Comparison of ENCODE assay signal across 9 cellular contexts in the genomic region with DNA sequence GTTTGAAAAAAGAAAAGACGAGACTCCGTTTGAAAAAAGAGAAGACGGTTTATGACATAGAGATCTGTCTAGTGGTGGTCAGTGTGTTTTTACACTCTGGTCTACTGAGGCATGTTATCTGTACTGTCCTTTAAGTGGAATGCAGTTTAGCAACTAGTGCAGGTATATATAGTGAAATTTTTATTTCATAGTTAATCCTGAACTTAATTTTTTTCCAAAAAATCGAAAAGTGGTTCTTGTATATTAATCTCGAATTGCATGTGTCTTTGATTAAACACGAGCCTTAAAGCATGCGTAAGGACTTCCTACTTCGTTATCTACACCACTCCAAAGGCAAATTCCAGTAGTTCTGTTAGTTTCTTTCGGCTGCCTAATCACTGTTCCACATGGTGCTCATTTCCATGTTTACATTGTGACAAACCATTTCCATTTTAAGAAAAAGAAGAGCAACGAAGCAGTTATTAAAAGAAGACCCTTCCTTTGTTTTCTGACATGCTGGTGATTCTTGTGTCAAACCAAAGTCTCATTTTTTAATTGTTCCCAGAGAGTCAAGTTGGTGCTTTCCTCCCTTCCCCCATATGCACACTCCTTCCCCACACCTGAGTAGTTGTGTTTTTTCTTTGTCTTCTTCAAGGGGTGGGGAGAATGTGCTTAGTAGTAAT. TPM values are rescaled to one million over a fixed set of nuclear protein-coding genes. Genes with fewer than 3 reads are reported as not detected.
DNase-seq lines count a peak whose midpoint lies in the region; ATAC-seq and TF ChIP-seq lines count a peak whose summit lies in the region.
"Had no signal": no experiment of that assay in that cellular context is flagged by ENCODE, and none has a peak within 500 bp of the region (broad histone marks: within the 10 kb centered on the region; RNA-seq: fewer than 3 reads in every experiment).

No MANE protein-coding gene starts in this region.

- H3K4me3 Mint-ChIP-seq in activated CD4-positive, alpha-beta T cell treated with anti-CD3 and anti-CD28 coated beads, Interleukin-2, amount 10 ng/mL, durations not matched to agents 7 days and 5 days: peak overlapping the region; percentile 79
- peak overlapping the region; percentile 83 for H3K4me3 Mint-ChIP-seq in stimulated activated effector memory CD8-positive, alpha-beta T cell treated with anti-CD3 and anti-CD28 coated beads, Interleukin-12 subunit alpha, Interleukin-12 subunit beta, amount 100 ng/mL, for 72 hours

- H3K4me3 ChIP-seq in fibroblast of mammary gland (ENCODE audit: control insufficient read depth, low read depth, low read length): peak overlapping the region; percentile 13

- H3K27ac ChIP-seq in VCaP: peak overlapping the region; percentile 92

- TF ChIP-seq CTCF in VCaP (conservative IDR thresholded peaks at IDR 0.05) (no peak), fibroblast of mammary gland (conservative IDR thresholded peaks at IDR 0.05; ENCODE audit: control insufficient read depth, insufficient read depth, low read depth, low read length) (no peak)

- H3K27me3 Mint-ChIP-seq in activated CD4-positive, alpha-beta T cell treated with anti-CD3 and anti-CD28 coated beads, Interleukin-2, amount 10 ng/mL, durations not matched to agents 7 days and 5 days: peaks cover 25% of the 10 kb centered on the region

- peaks cover 28% of the 10 kb centered on the region for H3K4me1 Mint-ChIP-seq in activated CD4-positive, alpha-beta T cell treated with anti-CD3 and anti-CD28 coated beads, Interleukin-2, amount 10 ng/mL, durations not matched to agents 7 days and 5 days
- peaks cover 45% of the 10 kb centered on the region for H3K4me1 Mint-ChIP-seq in stimulated activated effector memory CD8-positive, alpha-beta T cell treated with anti-CD3 and anti-CD28 coated beads, Interleukin-12 subunit alpha, Interleukin-12 subunit beta, amount 100 ng/mL, for 72 hours

- no peak for DNase-seq in activated CD4-positive, alpha-beta T cell treated with anti-CD3 and anti-CD28 coated beads, Interleukin-2, amount 10 ng/mL, durations not matched to agents 7 days and 5 days
- DNase-seq in activated CD4-positive, alpha-beta T cell treated with anti-CD3 and anti-CD28 coated beads for 4 hours: no peak
- DNase-seq in fibroblast of mammary gland (ENCODE audit: low read depth) (peak; percentile 55), NCI-H2029 treated with DMSO at 0.1 percent for 48 hours (lab: John Stamatoyannopoulos, UW) (no peak)
- no peak for DNase-seq in stimulated activated effector memory CD8-positive, alpha-beta T cell treated with anti-CD3 and anti-CD28 coated beads, Interleukin-12 subunit alpha, Interleukin-12 subunit beta, amount 100 ng/mL, for 72 hours (ENCODE audit: low spot score in 2 of 2)
- DNase-seq in effector CD4-positive, alpha-beta T cell: no peak
- DNase-seq: stimulated activated naive CD4-positive, alpha-beta T cell treated with Interleukin-2 at 50 U/mL for 16 hours had no signal

- H3K36me3 Mint-ChIP-seq in activated CD4-positive, alpha-beta T cell treated with anti-CD3 and anti-CD28 coated beads, Interleukin-2, amount 10 ng/mL, durations not matched to agents 7 days and 5 days (ENCODE audit: low read depth): peaks cover 7% of the 10 kb centered on the region
- H3K36me3 Mint-ChIP-seq in stimulated activated effector memory CD8-positive, alpha-beta T cell treated with anti-CD3 and anti-CD28 coated beads, Interleukin-12 subunit alpha, Interleukin-12 subunit beta, amount 100 ng/mL, for 72 hours: peaks cover 70% of the 10 kb centered on the region

- no peak overlapping the region for H3K27ac Mint-ChIP-seq in activated CD4-positive, alpha-beta T cell treated with anti-CD3 and anti-CD28 coated beads, Interleukin-2, amount 10 ng/mL, durations not matched to agents 7 days and 5 days
- peak overlapping the region; percentile 99 for H3K27ac Mint-ChIP-seq in stimulated activated effector memory CD8-positive, alpha-beta T cell treated with anti-CD3 and anti-CD28 coated beads, Interleukin-12 subunit alpha, Interleukin-12 subunit beta, amount 100 ng/mL, for 72 hours

- ATAC-seq in stimulated activated effector memory CD8-positive, alpha-beta T cell treated with anti-CD3 and anti-CD28 coated beads, Interleukin-12 subunit alpha, Interleukin-12 subunit beta, amount 100 ng/mL, for 72 hours: no peak
- no peak for ATAC-seq in HG03196 (IDR thresholded peaks at IDR 0.05; ENCODE audit: unreplicated experiment)

- POLR2A ChIA-PET in activated CD4-positive, alpha-beta T cell treated with anti-CD3 and anti-CD28 coated beads, Interleukin-2, amount 10 ng/mL, durations not matched to agents 7 days and 5 days (lab: Charles Lee): no interaction called here

- no peaks in the 10 kb centered on the region for H3K9me3 Mint-ChIP-seq in activated CD4-positive, alpha-beta T cell treated with anti-CD3 and anti-CD28 coated beads, Interleukin-2, amount 10 ng/mL, durations not matched to agents 7 days and 5 days
- H3K9me3 Mint-ChIP-seq in stimulated activated effector memory CD8-positive, alpha-beta T cell treated with anti-CD3 and anti-CD28 coated beads, Interleukin-12 subunit alpha, Interleukin-12 subunit beta, amount 100 ng/mL, for 72 hours: no peaks in the 10 kb centered on the region

- CTCF ChIA-PET in activated CD4-positive, alpha-beta T cell treated with anti-CD3 and anti-CD28 coated beads, Interleukin-2, amount 10 ng/mL, durations not matched to agents 7 days and 5 days (lab: Charles Lee): no interaction called here

RNA-seq across cellular contexts. Expression of gene SNX9, which starts 2.3 kb away (rescaled TPM):
- total RNA-seq in activated CD4-positive, alpha-beta T cell treated with anti-CD3 and anti-CD28 coated beads, Interleukin-2, amount 10 ng/mL, durations not matched to agents 7 days and 5 days: 10 to 100 TPM in 1 of 2 experiments, 1 to 10 TPM in 1; 9.4 to 10.7 TPM
